Comparison of ENCODE assay signal across 1 cellular context in the genomic region with DNA sequence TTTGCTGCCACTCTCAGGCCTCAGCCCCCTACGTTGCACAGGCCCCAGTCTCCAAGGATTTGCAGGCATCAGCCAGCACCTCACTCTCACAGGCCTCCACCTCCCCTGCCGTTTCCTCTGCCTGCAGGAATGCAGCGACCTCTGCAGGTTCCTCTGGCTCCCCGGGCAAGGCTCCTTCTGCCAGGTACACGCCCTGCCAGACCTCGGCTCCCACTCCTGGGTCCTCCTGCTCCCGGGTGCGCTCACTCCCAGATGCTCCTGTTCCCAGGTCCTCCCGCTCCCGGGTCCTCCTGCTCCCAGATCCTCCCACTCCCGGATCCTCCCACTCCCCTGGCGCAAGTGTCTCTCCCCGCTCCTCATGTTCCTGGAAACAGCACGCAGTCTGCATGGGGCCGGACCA.
TF ChIP-seq lines count a peak whose summit lies in the region.

No MANE protein-coding gene starts in this region.

TF ChIP-seq in H1, 55 proteins besides CTCF, POLR2A, EP300 and RAD21 (continued from another document):
- TF ChIP-seq, protein P1, sequence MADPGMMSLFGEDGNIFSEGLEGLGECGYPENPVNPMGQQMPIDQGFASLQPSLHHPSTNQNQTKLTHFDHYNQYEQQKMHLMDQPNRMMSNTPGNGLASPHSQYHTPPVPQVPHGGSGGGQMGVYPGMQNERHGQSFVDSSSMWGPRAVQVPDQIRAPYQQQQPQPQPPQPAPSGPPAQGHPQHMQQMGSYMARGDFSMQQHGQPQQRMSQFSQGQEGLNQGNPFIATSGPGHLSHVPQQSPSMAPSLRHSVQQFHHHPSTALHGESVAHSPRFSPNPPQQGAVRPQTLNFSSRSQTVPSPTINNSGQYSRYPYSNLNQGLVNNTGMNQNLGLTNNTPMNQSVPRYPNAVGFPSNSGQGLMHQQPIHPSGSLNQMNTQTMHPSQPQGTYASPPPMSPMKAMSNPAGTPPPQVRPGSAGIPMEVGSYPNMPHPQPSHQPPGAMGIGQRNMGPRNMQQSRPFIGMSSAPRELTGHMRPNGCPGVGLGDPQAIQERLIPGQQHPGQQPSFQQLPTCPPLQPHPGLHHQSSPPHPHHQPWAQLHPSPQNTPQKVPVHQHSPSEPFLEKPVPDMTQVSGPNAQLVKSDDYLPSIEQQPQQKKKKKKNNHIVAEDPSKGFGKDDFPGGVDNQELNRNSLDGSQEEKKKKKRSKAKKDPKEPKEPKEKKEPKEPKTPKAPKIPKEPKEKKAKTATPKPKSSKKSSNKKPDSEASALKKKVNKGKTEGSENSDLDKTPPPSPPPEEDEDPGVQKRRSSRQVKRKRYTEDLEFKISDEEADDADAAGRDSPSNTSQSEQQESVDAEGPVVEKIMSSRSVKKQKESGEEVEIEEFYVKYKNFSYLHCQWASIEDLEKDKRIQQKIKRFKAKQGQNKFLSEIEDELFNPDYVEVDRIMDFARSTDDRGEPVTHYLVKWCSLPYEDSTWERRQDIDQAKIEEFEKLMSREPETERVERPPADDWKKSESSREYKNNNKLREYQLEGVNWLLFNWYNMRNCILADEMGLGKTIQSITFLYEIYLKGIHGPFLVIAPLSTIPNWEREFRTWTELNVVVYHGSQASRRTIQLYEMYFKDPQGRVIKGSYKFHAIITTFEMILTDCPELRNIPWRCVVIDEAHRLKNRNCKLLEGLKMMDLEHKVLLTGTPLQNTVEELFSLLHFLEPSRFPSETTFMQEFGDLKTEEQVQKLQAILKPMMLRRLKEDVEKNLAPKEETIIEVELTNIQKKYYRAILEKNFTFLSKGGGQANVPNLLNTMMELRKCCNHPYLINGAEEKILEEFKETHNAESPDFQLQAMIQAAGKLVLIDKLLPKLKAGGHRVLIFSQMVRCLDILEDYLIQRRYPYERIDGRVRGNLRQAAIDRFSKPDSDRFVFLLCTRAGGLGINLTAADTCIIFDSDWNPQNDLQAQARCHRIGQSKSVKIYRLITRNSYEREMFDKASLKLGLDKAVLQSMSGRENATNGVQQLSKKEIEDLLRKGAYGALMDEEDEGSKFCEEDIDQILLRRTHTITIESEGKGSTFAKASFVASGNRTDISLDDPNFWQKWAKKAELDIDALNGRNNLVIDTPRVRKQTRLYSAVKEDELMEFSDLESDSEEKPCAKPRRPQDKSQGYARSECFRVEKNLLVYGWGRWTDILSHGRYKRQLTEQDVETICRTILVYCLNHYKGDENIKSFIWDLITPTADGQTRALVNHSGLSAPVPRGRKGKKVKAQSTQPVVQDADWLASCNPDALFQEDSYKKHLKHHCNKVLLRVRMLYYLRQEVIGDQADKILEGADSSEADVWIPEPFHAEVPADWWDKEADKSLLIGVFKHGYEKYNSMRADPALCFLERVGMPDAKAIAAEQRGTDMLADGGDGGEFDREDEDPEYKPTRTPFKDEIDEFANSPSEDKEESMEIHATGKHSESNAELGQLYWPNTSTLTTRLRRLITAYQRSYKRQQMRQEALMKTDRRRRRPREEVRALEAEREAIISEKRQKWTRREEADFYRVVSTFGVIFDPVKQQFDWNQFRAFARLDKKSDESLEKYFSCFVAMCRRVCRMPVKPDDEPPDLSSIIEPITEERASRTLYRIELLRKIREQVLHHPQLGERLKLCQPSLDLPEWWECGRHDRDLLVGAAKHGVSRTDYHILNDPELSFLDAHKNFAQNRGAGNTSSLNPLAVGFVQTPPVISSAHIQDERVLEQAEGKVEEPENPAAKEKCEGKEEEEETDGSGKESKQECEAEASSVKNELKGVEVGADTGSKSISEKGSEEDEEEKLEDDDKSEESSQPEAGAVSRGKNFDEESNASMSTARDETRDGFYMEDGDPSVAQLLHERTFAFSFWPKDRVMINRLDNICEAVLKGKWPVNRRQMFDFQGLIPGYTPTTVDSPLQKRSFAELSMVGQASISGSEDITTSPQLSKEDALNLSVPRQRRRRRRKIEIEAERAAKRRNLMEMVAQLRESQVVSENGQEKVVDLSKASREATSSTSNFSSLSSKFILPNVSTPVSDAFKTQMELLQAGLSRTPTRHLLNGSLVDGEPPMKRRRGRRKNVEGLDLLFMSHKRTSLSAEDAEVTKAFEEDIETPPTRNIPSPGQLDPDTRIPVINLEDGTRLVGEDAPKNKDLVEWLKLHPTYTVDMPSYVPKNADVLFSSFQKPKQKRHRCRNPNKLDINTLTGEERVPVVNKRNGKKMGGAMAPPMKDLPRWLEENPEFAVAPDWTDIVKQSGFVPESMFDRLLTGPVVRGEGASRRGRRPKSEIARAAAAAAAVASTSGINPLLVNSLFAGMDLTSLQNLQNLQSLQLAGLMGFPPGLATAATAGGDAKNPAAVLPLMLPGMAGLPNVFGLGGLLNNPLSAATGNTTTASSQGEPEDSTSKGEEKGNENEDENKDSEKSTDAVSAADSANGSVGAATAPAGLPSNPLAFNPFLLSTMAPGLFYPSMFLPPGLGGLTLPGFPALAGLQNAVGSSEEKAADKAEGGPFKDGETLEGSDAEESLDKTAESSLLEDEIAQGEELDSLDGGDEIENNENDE (IDR thresholded peaks at IDR 0.05; ENCODE audit: insufficient replicate concordance, low read length), result no peak
- TF ChIP-seq SRF (IDR thresholded peaks at IDR 0.05; ENCODE audit: low read depth, low read length) (no peak), SIRT6 (IDR thresholded peaks at IDR 0.05; ENCODE audit: low read length) (no peak), SP1 (IDR thresholded peaks at IDR 0.05; ENCODE audit: low read depth, low read length) (no peak), JUN (IDR thresholded peaks at IDR 0.05; ENCODE audit: low read depth, low read length) (no peak), CTBP2 (IDR thresholded peaks at IDR 0.05; ENCODE audit: borderline replicate concordance, insufficient read depth, insufficient read length, low read length) (no peak), HDAC2 (IDR thresholded peaks at IDR 0.05; ENCODE audit: borderline replicate concordance in 1 of 2, low read depth in 2 of 2, low read length in 2 of 2) (no peak), PHF8 (conservative IDR thresholded peaks at IDR 0.05; ENCODE audit: low read depth, low read length) (no peak), JUND (IDR thresholded peaks at IDR 0.05; ENCODE audit: low read length) (no peak), GTF2F1 (IDR thresholded peaks at IDR 0.05; ENCODE audit: borderline replicate concordance, low read depth, low read length) (no peak), RFX5 (IDR thresholded peaks at IDR 0.05; ENCODE audit: borderline replicate concordance, low read depth, low read length) (no peak)
- TF ChIP-seq, protein P2, sequence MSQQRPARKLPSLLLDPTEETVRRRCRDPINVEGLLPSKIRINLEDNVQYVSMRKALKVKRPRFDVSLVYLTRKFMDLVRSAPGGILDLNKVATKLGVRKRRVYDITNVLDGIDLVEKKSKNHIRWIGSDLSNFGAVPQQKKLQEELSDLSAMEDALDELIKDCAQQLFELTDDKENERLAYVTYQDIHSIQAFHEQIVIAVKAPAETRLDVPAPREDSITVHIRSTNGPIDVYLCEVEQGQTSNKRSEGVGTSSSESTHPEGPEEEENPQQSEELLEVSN (IDR thresholded peaks at IDR 0.05), result no peak
